8 cellular contexts compared by ENCODE assay signal in the genomic region with DNA sequence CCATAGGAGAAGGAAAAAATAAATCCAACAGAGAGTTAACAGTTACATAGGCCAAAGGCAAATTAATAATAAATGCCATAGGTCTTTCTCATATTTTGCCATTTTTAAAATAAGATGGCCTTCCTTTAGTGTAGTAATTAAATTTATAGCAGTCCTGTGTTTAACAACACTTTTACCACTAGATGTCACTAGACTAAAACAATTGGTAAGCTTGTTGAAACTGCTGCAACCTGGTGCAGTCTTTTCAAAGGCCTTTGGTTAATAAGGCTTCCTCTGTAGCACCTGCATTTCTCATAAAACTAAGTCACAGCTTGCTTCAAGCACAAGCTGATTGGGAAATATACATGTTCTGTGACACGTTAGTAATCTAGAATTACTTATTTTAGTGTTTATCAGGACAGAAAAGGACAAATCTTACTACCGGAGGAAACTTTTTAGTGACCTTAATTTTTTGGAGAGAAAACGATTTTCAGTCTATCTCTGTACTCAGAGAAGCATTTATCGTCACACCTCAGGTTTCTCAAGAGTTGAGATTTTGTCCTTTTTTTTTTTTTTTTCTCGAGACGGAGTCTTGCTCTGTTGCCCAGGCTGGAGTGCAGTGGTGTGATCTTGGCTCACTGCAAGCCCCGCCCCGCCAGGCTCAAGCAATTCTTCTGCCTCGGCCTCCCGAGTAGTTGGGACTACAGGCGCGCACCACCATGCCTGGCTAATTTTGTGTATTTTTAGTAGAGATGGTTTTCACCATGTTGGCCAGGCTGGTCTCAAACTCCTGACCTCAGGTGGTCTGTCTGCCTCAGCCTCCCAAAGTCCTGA. TPM values are rescaled to one million over a fixed set of nuclear protein-coding genes. Genes with fewer than 3 reads are reported as not detected.
DNase-seq lines count a peak whose midpoint lies in the region; ATAC-seq and TF ChIP-seq lines count a peak whose summit lies in the region.

No MANE protein-coding gene starts in this region.

- no TSS peak for BruUV-seq in Panc1 (replicated peaks; lab: Mats Ljungman, UMichigan)

- H3K27ac Mint-ChIP-seq in CD4-positive, alpha-beta T cell: peak overlapping the region; percentile 62
- H3K27ac Mint-ChIP-seq in central memory CD8-positive, alpha-beta T cell (ENCODE audit: low read depth): peak overlapping the region; percentile 95

- no peaks in the 10 kb centered on the region for H3K9me3 ChIP-seq in CD4-positive, alpha-beta T cell (ENCODE audit: control insufficient read depth, low read length)
- H3K9me3 ChIP-seq in MM.1S (replicated peaks; ENCODE audit: insufficient read depth, low read length) (no peaks in the 10 kb centered on the region), Panc1 (ENCODE audit: control insufficient read depth, insufficient read depth, low read depth, low read length) (no peaks in the 10 kb centered on the region), thyroid gland (no peaks in the 10 kb centered on the region)

- WGBS in thyroid gland, 2 donors: 76 to 78% methylated on average over 12 of the region's 12 CpGs

- H4K20me1 ChIP-seq in MM.1S (ENCODE audit: insufficient read depth, low read length): no peaks in the 10 kb centered on the region

- H3K27me3 Mint-ChIP-seq in CD4-positive, alpha-beta T cell: no peaks in the 10 kb centered on the region
- no peaks in the 10 kb centered on the region for H3K27me3 Mint-ChIP-seq in central memory CD8-positive, alpha-beta T cell

- no peak overlapping the region for H3K4me2 ChIP-seq in MM.1S (ENCODE audit: low read depth, low read length)

- H3K4me3 ChIP-seq in MM.1S (ENCODE audit: low read length): no peak overlapping the region
- H3K4me3 ChIP-seq in Panc1 (ENCODE audit: low read depth in 2 of 2, low read length in 2 of 2): no peak overlapping the region
- H3K4me3 ChIP-seq in thyroid gland (replicated peaks in 1 of 3): no peak overlapping the region

- CTCF ChIA-PET in CD4-positive, alpha-beta T cell (lab: Charles Lee): interaction anchor here (0.7 to 4.0 kb wide), 27 partner anchors 20 to 360 kb away, joined by 3 to 17 read pairs (median 4); partner anchors contain the start of genes BORCS5 and DUSP16
- CTCF ChIA-PET in Panc1 (lab: Charles Lee): interaction anchor here (0.7 kb wide), 1 partner anchor 127 kb away, joined by 5 read pairs; no protein-coding TSS in a partner anchor

- POLR2A ChIA-PET in CD4-positive, alpha-beta T cell (lab: Charles Lee): interaction anchor here (1.0 to 3.2 kb wide), 21 partner anchors 20 to 360 kb away, joined by 3 to 35 read pairs (median 7); partner anchors contain the start of genes BORCS5 and DUSP16
- POLR2A ChIA-PET in Panc1 (lab: Charles Lee): interaction anchor here (1.5 kb wide), 1 partner anchor 236 kb away, joined by 3 read pairs; no protein-coding TSS in a partner anchor

- ATAC-seq in CD4-positive, alpha-beta T cell (ENCODE audit: poor library complexity): peak; percentile 47
- ATAC-seq in GM18868 (IDR thresholded peaks at IDR 0.05; ENCODE audit: unreplicated experiment) (peak; percentile 65), Panc1 (peak; percentile 83), left colon (peak; percentile 70), HG03460 (IDR thresholded peaks at IDR 0.05; ENCODE audit: unreplicated experiment) (no peak)
- ATAC-seq in central memory CD8-positive, alpha-beta T cell (replicated peaks; ENCODE audit: extremely low read depth, poor library complexity, severe bottlenecking): no peak

- no peak overlapping the region for H3K9ac ChIP-seq in MM.1S (ENCODE audit: low read length)

- no peak overlapping the region for H3K27ac ChIP-seq in CD4-positive, alpha-beta T cell (ENCODE audit: low read depth, low read length)
- no peak overlapping the region for H3K27ac ChIP-seq in MM.1S (ENCODE audit: low read length)
- no peak overlapping the region for H3K27ac ChIP-seq in Panc1 (ENCODE audit: low read length)
- no peak overlapping the region for H3K27ac ChIP-seq in thyroid gland

- no peaks in the 10 kb centered on the region for H3F3A ChIP-seq in MM.1S (ENCODE audit: insufficient read depth, low read length)

- in situ Hi-C loops in Panc1 (cut with HindIII; ENCODE audit: low pct_unique_long_range_greater_than_20kb, low sequenced_read_pairs): no loop called here

- TF ChIP-seq POLR2A in thyroid gland (IDR thresholded peaks at IDR 0.05): no peak

- peak; percentile 83 for TF ChIP-seq CTCF in CD4-positive, alpha-beta T cell (IDR thresholded peaks at IDR 0.05)
- TF ChIP-seq CTCF in MM.1S (IDR thresholded peaks at IDR 0.05; ENCODE audit: low read length) (peak; percentile 73), Panc1 (IDR thresholded peaks at IDR 0.05) (peak; percentile 59; the same call in 1 of the 2 replicates), thyroid gland (IDR thresholded peaks at IDR 0.05) (peak; percentile 39 to 94 (median 68))

- H3K27me3 ChIP-seq in CD4-positive, alpha-beta T cell (ENCODE audit: control insufficient read depth, insufficient read depth, low read length): no peaks in the 10 kb centered on the region
- H3K27me3 ChIP-seq in MM.1S (replicated peaks; ENCODE audit: insufficient read depth, low read length) (no peaks in the 10 kb centered on the region), Panc1 (ENCODE audit: control insufficient read depth, insufficient read depth, low read length) (no peaks in the 10 kb centered on the region), thyroid gland (no peaks in the 10 kb centered on the region)

- H2AFZ ChIP-seq in MM.1S (ENCODE audit: low read length): no peak overlapping the region

- intact Hi-C loops in CD4-positive, alpha-beta T cell (cut with DNase I, micrococcal nuclease): loop anchor here (1.0 to 5.0 kb wide), 9 partner anchors 187 to 835 kb away; partner anchors contain the start of gene GPR19 (in 1 of the 2)
- intact Hi-C loops in Panc1 (cut with micrococcal nuclease; ENCODE audit: unreplicated experiment) (loop anchor here (2.0 kb wide), 2 partner anchors 188 to 328 kb away; no protein-coding TSS in a partner anchor), left colon (cut with DNase I, micrococcal nuclease) (loop anchor here in 1 of 2 donors (5.0 to 10.0 kb wide), 2 partner anchors 188 to 325 kb away; partner anchors contain the start of gene DUSP16), thyroid gland (cut with DNase I) (loop anchor here (5.0 kb wide), 3 partner anchors 185 to 330 kb away; partner anchors contain the start of gene DUSP16)

- no peaks in the 10 kb centered on the region for H3K9me3 Mint-ChIP-seq in CD4-positive, alpha-beta T cell
- no peaks in the 10 kb centered on the region for H3K9me3 Mint-ChIP-seq in central memory CD8-positive, alpha-beta T cell

- H3K36me3 Mint-ChIP-seq in CD4-positive, alpha-beta T cell (ENCODE audit: low read depth): peaks cover 41% of the 10 kb centered on the region
- peaks cover 25% of the 10 kb centered on the region for H3K36me3 Mint-ChIP-seq in central memory CD8-positive, alpha-beta T cell (ENCODE audit: insufficient read depth)

- H3K4me1 Mint-ChIP-seq in CD4-positive, alpha-beta T cell (ENCODE audit: low read depth): peaks cover 49% of the 10 kb centered on the region
- peaks cover 51% of the 10 kb centered on the region for H3K4me1 Mint-ChIP-seq in central memory CD8-positive, alpha-beta T cell

- DNase-seq in CD4-positive, alpha-beta T cell: peak in 2 of 10 experiments; percentile 15 to 32
- DNase-seq in MM.1S (peak; percentile 91), Panc1 (ENCODE audit: low read depth, low spot score) (peak; percentile 52), left colon (no peak), thyroid gland (peak; percentile 19 to 21)
- DNase-seq in central memory CD8-positive, alpha-beta T cell (ENCODE audit: low spot score in 2 of 2): peak in 1 of 2 donors; percentile 23

- no peak overlapping the region for H3K4me3 Mint-ChIP-seq in CD4-positive, alpha-beta T cell
- H3K4me3 Mint-ChIP-seq in central memory CD8-positive, alpha-beta T cell: no peak overlapping the region

- H3K4me1 ChIP-seq in MM.1S (ENCODE audit: low read length): no peaks in the 10 kb centered on the region
- H3K4me1 ChIP-seq in Panc1 (ENCODE audit: control insufficient read depth, insufficient read depth, low read length): no peaks in the 10 kb centered on the region
- peaks cover 0 to 6% of the 10 kb centered on the region in 2 donors for H3K4me1 ChIP-seq in thyroid gland

- H3K36me3 ChIP-seq in MM.1S (replicated peaks; ENCODE audit: insufficient read depth, low read length): no peaks in the 10 kb centered on the region
- no peaks in the 10 kb centered on the region for H3K36me3 ChIP-seq in Panc1 (ENCODE audit: control insufficient read depth, insufficient read depth, low read length)
- H3K36me3 ChIP-seq in thyroid gland: no peaks in the 10 kb centered on the region

- no peaks in the 10 kb centered on the region for H3K9me2 ChIP-seq in MM.1S (replicated peaks; ENCODE audit: insufficient read depth, low read length)

- peaks cover 17% of the 10 kb centered on the region for H3K79me2 ChIP-seq in MM.1S (ENCODE audit: low read length)

RNA-seq across cellular contexts. Expression of gene BORCS5, which starts 20.0 kb away (rescaled TPM):
- total RNA-seq in CD4-positive, alpha-beta T cell: 10 to 100 TPM; 36.4 to 39.3 TPM
- total RNA-seq in Panc1 (2021; ENCODE audit: unreplicated experiment) (7.8 TPM), left colon (10 to 100 TPM; 12.2 to 13.8 TPM), thyroid gland (10 to 100 TPM; 10.3 to 23.7 (median 19.6) TPM)
- polyA plus RNA-seq in Panc1 (2012; ENCODE audit: insufficient read length): 8.5 TPM

RNA-seq across cellular contexts. Expression of gene MANSC1, which starts 26.8 kb away (rescaled TPM):
- total RNA-seq in CD4-positive, alpha-beta T cell: under 1 TPM; 0.33 to 0.45 TPM
- total RNA-seq in Panc1 (2021; ENCODE audit: unreplicated experiment) (10.0 TPM), left colon (10 to 100 TPM; 48.0 to 62.8 TPM), thyroid gland (10 to 100 TPM; 15.3 to 59.0 (median 37.5) TPM)
- 9.6 TPM for polyA plus RNA-seq in Panc1 (2012; ENCODE audit: insufficient read length)

Comparison
In these comparisons a context has a peak if more than half of its experiments do, and no peak if none do; other contexts are left out.
1. ATAC-seq: peak in CD4-positive, alpha-beta T cell (single experiment), GM18868 (single experiment), Panc1 (single experiment) and left colon (single experiment); none in central memory CD8-positive, alpha-beta T cell (single experiment) and HG03460 (single experiment).
2. DNase-seq: peak in MM.1S (single experiment), Panc1 (single experiment) and thyroid gland (2 of 2); none in left colon (0 of 2).
3. Peak in every context shown above with its lines, with median percentiles within 50 percentile points of each other: CTCF ChIP-seq.